2 cellular contexts compared by ENCODE assay signal in the genomic region with DNA sequence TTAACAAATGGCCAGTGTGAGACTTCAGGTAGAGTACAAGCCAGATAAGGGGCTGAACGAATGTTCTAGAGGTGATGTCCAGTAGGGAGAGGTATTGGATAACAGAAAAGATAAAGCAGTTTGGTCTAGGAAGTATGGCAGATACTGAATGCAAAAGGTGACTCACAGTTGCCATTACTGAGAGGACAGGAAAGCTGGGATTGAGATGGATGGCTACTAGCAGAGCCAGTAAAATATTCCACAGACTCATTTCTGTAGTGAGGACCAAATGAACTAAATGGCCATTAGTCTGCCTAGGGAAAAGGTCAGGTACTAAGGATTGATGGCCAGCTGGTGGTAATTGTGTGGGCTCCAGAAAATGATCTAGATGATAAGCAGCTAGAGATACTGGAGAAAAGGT.
TF ChIP-seq lines count a peak whose summit lies in the region.

No MANE protein-coding gene starts in this region.

TF ChIP-seq in IMR-90, 13 proteins besides CTCF, POLR2A, EP300 and RAD21:
- TF ChIP-seq RFX5 (IDR thresholded peaks at IDR 0.05; ENCODE audit: low read depth, low read length) (no peak), SMC3 (IDR thresholded peaks at IDR 0.05; ENCODE audit: low read depth, low read length) (peak; percentile 23), RCOR1 (IDR thresholded peaks at IDR 0.05; ENCODE audit: insufficient replicate concordance, low read length) (no peak)

TF ChIP-seq in K562, 482 proteins besides CTCF, POLR2A, EP300 and RAD21 (continues in another document):
- TF ChIP-seq SMARCE1 (IDR thresholded peaks at IDR 0.05) (peak; percentile 47; the same call in 1 of the 2 replicates), POLR2B (IDR thresholded peaks at IDR 0.05; ENCODE audit: low read depth, partially characterized antibody) (no peak), DACH1 (IDR thresholded peaks at IDR 0.05; ENCODE audit: partially characterized antibody) (peak; percentile 10), ZNF311 (CRISPR knock-in tag; IDR thresholded peaks at IDR 0.05) (no peak), FOSL1 (tag; conservative IDR thresholded peaks at IDR 0.05) (peak; percentile 91), JUN (IDR thresholded peaks at IDR 0.05; ENCODE audit: borderline replicate concordance, low read depth, low read length) (0 out of 2 replicates have a peak, but pooled peaks have one; percentile 22), JUN (CRISPR knock-in tag; IDR thresholded peaks at IDR 0.05; ENCODE audit: borderline replicate concordance) (no peak), ZNF146 (CRISPR knock-in tag; IDR thresholded peaks at IDR 0.05; ENCODE audit: unreplicated experiment) (no peak), ZNF780A (CRISPR knock-in tag; IDR thresholded peaks at IDR 0.05) (no peak), SMC3 (conservative IDR thresholded peaks at IDR 0.05; ENCODE audit: insufficient read depth, low read depth, low read length) (no peak), MYNN (IDR thresholded peaks at IDR 0.05) (no peak), MYNN (CRISPR knock-in tag; IDR thresholded peaks at IDR 0.05) (no peak), PRMT5 (CRISPR knock-in tag; IDR thresholded peaks at IDR 0.05) (no peak), ESRRA (IDR thresholded peaks at IDR 0.05; ENCODE audit: borderline replicate concordance, low read depth) (no peak), NR2C1 (IDR thresholded peaks at IDR 0.05) (no peak), NR2C1 (tag; IDR thresholded peaks at IDR 0.05) (no peak), ASH1L (IDR thresholded peaks at IDR 0.05; ENCODE audit: borderline replicate concordance, low read depth, partially characterized antibody) (no peak), POLR2G (IDR thresholded peaks at IDR 0.05; ENCODE audit: low read depth, low read length) (no peak), RBM34 (IDR thresholded peaks at IDR 0.05; ENCODE audit: borderline replicate concordance, insufficient read depth, low read length) (no peak), ZSCAN32 (CRISPR knock-in tag; IDR thresholded peaks at IDR 0.05) (no peak), ZNF408 (CRISPR knock-in tag; IDR thresholded peaks at IDR 0.05; ENCODE audit: low read depth) (no peak), MAFG (tag; conservative IDR thresholded peaks at IDR 0.05) (no peak), DPF2 (IDR thresholded peaks at IDR 0.05) (0 out of 2 replicates have a peak, but pooled peaks have one; percentile 52), ZNF197 (CRISPR knock-in tag; IDR thresholded peaks at IDR 0.05; ENCODE audit: low read depth) (no peak), SMARCB1 (IDR thresholded peaks at IDR 0.05; ENCODE audit: insufficient read length, low read depth) (no peak), FOS (IDR thresholded peaks at IDR 0.05; ENCODE audit: extremely low read depth, insufficient read length) (peak; percentile 54), ZEB2 (IDR thresholded peaks at IDR 0.05) (peak; percentile 64), ZNF24 (IDR thresholded peaks at IDR 0.05) (0 out of 2 replicates have a peak, but pooled peaks have one; percentile 25), BRD4 (IDR thresholded peaks at IDR 0.05) (no peak), ATF3 (IDR thresholded peaks at IDR 0.05) (peak; percentile 80), ATF3 (CRISPR knock-in tag; conservative IDR thresholded peaks at IDR 0.05) (no peak), CBFA2T3 (IDR thresholded peaks at IDR 0.05) (peak; percentile 23; the same call in 1 of the 2 replicates), NFATC3 (IDR thresholded peaks at IDR 0.05) (0 out of 2 replicates have a peak, but pooled peaks have one; percentile 39), THRA (IDR thresholded peaks at IDR 0.05) (no peak), CTBP1 (IDR thresholded peaks at IDR 0.05; ENCODE audit: borderline replicate concordance) (peak; percentile 61; the same call in 1 of the 2 replicates), MCM7 (IDR thresholded peaks at IDR 0.05) (no peak), MTA1 (IDR thresholded peaks at IDR 0.05; ENCODE audit: borderline replicate concordance) (peak; percentile 47; the same call in 1 of the 2 replicates), NFYB (IDR thresholded peaks at IDR 0.05; ENCODE audit: extremely low read depth, insufficient read length) (no peak), REST (CRISPR knock-in tag; IDR thresholded peaks at IDR 0.05; ENCODE audit: low read depth) (no peak), JUND (IDR thresholded peaks at IDR 0.05; ENCODE audit: borderline replicate concordance, low read depth, low read length) (peak; percentile 85), JUND (tag; IDR thresholded peaks at IDR 0.05; ENCODE audit: borderline replicate concordance, low read depth, low read length) (peak; percentile 90; the same call in 2 of the 3 replicates), GATAD2A (IDR thresholded peaks at IDR 0.05) (0 out of 2 replicates have a peak, but pooled peaks have one; percentile 34), SMARCA5 (IDR thresholded peaks at IDR 0.05) (no peak), PHF21A (IDR thresholded peaks at IDR 0.05; ENCODE audit: borderline replicate concordance, low read depth) (no peak), ARID1B (IDR thresholded peaks at IDR 0.05) (peak; percentile 56), SMARCC2 (IDR thresholded peaks at IDR 0.05; ENCODE audit: low read depth) (no peak), HDAC6 (IDR thresholded peaks at IDR 0.05; ENCODE audit: low read depth, low read length) (no peak), MYC (IDR thresholded peaks at IDR 0.05; ENCODE audit: low read depth, low read length) (no peak), MYC (CRISPR knock-in tag; IDR thresholded peaks at IDR 0.05; ENCODE audit: borderline replicate concordance, low read depth) (no peak), EHMT2 (IDR thresholded peaks at IDR 0.05) (0 out of 2 replicates have a peak, but pooled peaks have one; percentile 32), SAFB2 (IDR thresholded peaks at IDR 0.05; ENCODE audit: borderline replicate concordance, low read depth, low read length, severe bottlenecking) (no peak), KLF10 (CRISPR knock-in tag; IDR thresholded peaks at IDR 0.05) (no peak), MEIS2 (IDR thresholded peaks at IDR 0.05; ENCODE audit: partially characterized antibody) (peak; percentile 54), ETV1 (tag; conservative IDR thresholded peaks at IDR 0.05; ENCODE audit: low read depth) (no peak)
- TF ChIP-seq, protein P1, sequence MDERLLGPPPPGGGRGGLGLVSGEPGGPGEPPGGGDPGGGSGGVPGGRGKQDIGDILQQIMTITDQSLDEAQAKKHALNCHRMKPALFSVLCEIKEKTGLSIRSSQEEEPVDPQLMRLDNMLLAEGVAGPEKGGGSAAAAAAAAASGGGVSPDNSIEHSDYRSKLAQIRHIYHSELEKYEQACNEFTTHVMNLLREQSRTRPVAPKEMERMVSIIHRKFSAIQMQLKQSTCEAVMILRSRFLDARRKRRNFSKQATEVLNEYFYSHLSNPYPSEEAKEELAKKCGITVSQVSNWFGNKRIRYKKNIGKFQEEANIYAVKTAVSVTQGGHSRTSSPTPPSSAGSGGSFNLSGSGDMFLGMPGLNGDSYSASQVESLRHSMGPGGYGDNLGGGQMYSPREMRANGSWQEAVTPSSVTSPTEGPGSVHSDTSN (CRISPR knock-in tag; IDR thresholded peaks at IDR 0.05; ENCODE audit: low read depth) = no peak
- TF ChIP-seq, protein P1 (tag; conservative IDR thresholded peaks at IDR 0.05; ENCODE audit: low read depth) = 0 out of 2 replicates have a peak, but pooled peaks have one; percentile 16
- TF ChIP-seq, protein P2, sequence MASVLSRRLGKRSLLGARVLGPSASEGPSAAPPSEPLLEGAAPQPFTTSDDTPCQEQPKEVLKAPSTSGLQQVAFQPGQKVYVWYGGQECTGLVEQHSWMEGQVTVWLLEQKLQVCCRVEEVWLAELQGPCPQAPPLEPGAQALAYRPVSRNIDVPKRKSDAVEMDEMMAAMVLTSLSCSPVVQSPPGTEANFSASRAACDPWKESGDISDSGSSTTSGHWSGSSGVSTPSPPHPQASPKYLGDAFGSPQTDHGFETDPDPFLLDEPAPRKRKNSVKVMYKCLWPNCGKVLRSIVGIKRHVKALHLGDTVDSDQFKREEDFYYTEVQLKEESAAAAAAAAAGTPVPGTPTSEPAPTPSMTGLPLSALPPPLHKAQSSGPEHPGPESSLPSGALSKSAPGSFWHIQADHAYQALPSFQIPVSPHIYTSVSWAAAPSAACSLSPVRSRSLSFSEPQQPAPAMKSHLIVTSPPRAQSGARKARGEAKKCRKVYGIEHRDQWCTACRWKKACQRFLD (CRISPR knock-in tag; IDR thresholded peaks at IDR 0.05) = no peak
- TF ChIP-seq, protein P3, sequence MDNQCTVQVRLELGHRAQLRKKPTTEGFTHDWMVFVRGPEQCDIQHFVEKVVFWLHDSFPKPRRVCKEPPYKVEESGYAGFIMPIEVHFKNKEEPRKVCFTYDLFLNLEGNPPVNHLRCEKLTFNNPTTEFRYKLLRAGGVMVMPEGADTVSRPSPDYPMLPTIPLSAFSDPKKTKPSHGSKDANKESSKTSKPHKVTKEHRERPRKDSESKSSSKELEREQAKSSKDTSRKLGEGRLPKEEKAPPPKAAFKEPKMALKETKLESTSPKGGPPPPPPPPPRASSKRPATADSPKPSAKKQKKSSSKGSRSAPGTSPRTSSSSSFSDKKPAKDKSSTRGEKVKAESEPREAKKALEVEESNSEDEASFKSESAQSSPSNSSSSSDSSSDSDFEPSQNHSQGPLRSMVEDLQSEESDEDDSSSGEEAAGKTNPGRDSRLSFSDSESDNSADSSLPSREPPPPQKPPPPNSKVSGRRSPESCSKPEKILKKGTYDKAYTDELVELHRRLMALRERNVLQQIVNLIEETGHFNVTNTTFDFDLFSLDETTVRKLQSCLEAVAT (IDR thresholded peaks at IDR 0.05) = no peak
- TF ChIP-seq, protein P4, sequence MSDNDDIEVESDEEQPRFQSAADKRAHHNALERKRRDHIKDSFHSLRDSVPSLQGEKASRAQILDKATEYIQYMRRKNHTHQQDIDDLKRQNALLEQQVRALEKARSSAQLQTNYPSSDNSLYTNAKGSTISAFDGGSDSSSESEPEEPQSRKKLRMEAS (CRISPR knock-in tag; IDR thresholded peaks at IDR 0.05) = no peak
- TF ChIP-seq, protein P5, sequence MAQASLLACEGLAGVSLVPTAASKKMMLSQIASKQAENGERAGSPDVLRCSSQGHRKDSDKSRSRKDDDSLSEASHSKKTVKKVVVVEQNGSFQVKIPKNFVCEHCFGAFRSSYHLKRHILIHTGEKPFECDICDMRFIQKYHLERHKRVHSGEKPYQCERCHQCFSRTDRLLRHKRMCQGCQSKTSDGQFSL (CRISPR knock-in tag; IDR thresholded peaks at IDR 0.05) = no peak
- TF ChIP-seq, protein P5 (tag; IDR thresholded peaks at IDR 0.05) = no peak
